ENCODE assay signal across 8 cellular contexts in the genomic region with DNA sequence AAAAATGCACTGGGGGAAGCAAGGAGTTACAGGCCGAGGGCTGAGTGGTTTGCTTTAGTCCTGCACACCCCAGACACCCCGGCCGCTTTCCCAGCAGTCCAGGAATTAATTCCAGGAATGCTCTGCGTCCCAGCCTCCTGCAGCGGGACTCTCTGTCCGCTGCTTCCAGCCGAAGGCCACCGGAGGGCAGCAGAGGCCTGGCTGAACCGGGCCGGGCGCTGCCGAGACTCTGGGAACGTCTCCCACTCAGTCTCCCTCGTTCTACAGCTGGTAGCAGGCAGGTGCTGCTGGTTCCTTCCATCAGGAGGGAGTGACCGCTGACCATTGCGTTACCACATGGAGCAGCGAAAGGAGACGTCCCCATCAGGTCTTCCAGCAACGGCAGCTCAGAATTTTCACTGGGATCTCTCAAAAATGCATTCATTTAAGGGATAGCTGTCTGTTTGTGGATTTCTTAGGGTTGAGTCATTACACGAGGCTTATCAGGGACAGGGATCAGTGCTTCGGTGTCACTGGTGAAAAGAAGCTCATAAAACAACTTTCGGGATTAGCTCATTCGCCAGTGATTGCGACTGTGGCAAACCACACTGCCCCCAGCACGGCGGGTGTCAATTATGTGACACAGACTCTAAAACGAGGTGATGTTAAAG. TPM values are rescaled to one million over a fixed set of nuclear protein-coding genes. Genes with fewer than 3 reads are reported as not detected.
DNase-seq lines count a peak whose midpoint lies in the region; ATAC-seq, FAIRE-seq and TF ChIP-seq lines count a peak whose summit lies in the region.

No MANE protein-coding gene starts in this region.

- TF ChIP-seq CTCF in A549 (IDR thresholded peaks at IDR 0.05) = peak; percentile 93

- no peak overlapping the region for H3K27ac Mint-ChIP-seq in activated CD4-positive, alpha-beta memory T cell treated with anti-CD3 and anti-CD28 coated beads, Interleukin-2, amount 10 ng/mL, durations not matched to agents 7 days and 5 days

- CTCF ChIA-PET in A549 (lab: Yijun Ruan, JAX) = interaction anchor here (0.5 to 10.7 kb wide), 70 partner anchors 9 to 1685 kb away, joined by 3 to 127 read pairs (median 4); a partner anchor contains a TSS
- CTCF ChIA-PET in activated CD4-positive, alpha-beta memory T cell treated with anti-CD3 and anti-CD28 coated beads, Interleukin-2, amount 10 ng/mL, durations not matched to agents 7 days and 5 days (lab: Charles Lee) = interaction anchor here (0.5 to 1.5 kb wide), 22 partner anchors 9 to 1618 kb away, joined by 3 to 8 read pairs (median 4); a partner anchor contains a TSS

- peaks cover 85% of the 10 kb centered on the region for H3K27me3 Mint-ChIP-seq in activated CD4-positive, alpha-beta memory T cell treated with anti-CD3 and anti-CD28 coated beads, Interleukin-2, amount 10 ng/mL, durations not matched to agents 7 days and 5 days

- no peak; a peak in 1 of 5 replicates for TF ChIP-seq EP300 in A549 (IDR thresholded peaks at IDR 0.05)

- peak; percentile 96 to 99 for TF ChIP-seq RAD21 in A549 (conservative IDR thresholded peaks at IDR 0.05 in 1 of 2, IDR thresholded peaks at IDR 0.05 in 1 of 2)

- H3K4me3 Mint-ChIP-seq in activated CD4-positive, alpha-beta memory T cell treated with anti-CD3 and anti-CD28 coated beads, Interleukin-2, amount 10 ng/mL, durations not matched to agents 7 days and 5 days = peak overlapping the region; percentile 15

- WGBS in A549 (ENCODE audit: missing lambda C conversion rate) = 7% methylated on average over 17 of the region's 27 CpGs

- FAIRE-seq in A549 (lab: Jason Lieb, UNC) = peak; percentile 80

- POLR2A ChIA-PET in A549 (lab: Yijun Ruan, JAX) = interaction anchor here (0.5 to 1.5 kb wide), 6 partner anchors 25 to 1589 kb away, joined by 3 to 14 read pairs (median 4); a partner anchor contains a TSS
- POLR2A ChIA-PET in activated CD4-positive, alpha-beta memory T cell treated with anti-CD3 and anti-CD28 coated beads, Interleukin-2, amount 10 ng/mL, durations not matched to agents 7 days and 5 days (lab: Charles Lee) = interaction anchor here (0.6 to 1.9 kb wide), 14 partner anchors 8 to 1569 kb away, joined by 3 to 11 read pairs (median 4); a partner anchor contains a TSS

- H3K4me1 Mint-ChIP-seq in activated CD4-positive, alpha-beta memory T cell treated with anti-CD3 and anti-CD28 coated beads, Interleukin-2, amount 10 ng/mL, durations not matched to agents 7 days and 5 days = peaks cover 23% of the 10 kb centered on the region

- peaks cover 18% of the 10 kb centered on the region for H3K4me1 ChIP-seq in A549

- H3K9me3 ChIP-seq in A549 = no peaks in the 10 kb centered on the region

- TF ChIP-seq POLR2A in A549 (IDR thresholded peaks at IDR 0.05; ENCODE audit: low read length) = no peak

- peak overlapping the region; percentile 66 to 80 for H3K27ac ChIP-seq in A549

- ATAC-seq in A549 = peak; percentile 96 to 98
- ATAC-seq in GM18858 (IDR thresholded peaks at IDR 0.05; ENCODE audit: unreplicated experiment) = peak; percentile 78
- peak; percentile 81 for ATAC-seq in HG03342 (IDR thresholded peaks at IDR 0.05; ENCODE audit: unreplicated experiment)

- H3K36me3 Mint-ChIP-seq in activated CD4-positive, alpha-beta memory T cell treated with anti-CD3 and anti-CD28 coated beads, Interleukin-2, amount 10 ng/mL, durations not matched to agents 7 days and 5 days (ENCODE audit: low read depth) = no peaks in the 10 kb centered on the region

- H3K4me3 ChIP-seq in A549 = peak overlapping the region; percentile 28; the same call in 2 of the 3 replicates

- peak; percentile 78 to 92 for DNase-seq in A549 (ENCODE audit: low read depth in 1 of 2, low spot score in 1 of 2)
- DNase-seq in NCI-H748 (lab: John Stamatoyannopoulos, UW; ENCODE audit: unreplicated experiment) = peak; percentile 85
- peak; percentile 90 for DNase-seq in activated CD4-positive, alpha-beta memory T cell treated with anti-CD3 and anti-CD28 coated beads, Interleukin-2, amount 10 ng/mL, durations not matched to agents 7 days and 5 days
- peak; percentile 43 for DNase-seq in effector CD4-positive, alpha-beta T cell
- peak; percentile 93 for DNase-seq in mesenteric fat pad (ENCODE audit: low spot score)
- peak; percentile 60 for DNase-seq in stimulated activated CD8-positive, alpha-beta memory T cell treated with anti-CD3 and anti-CD28 coated beads, Interleukin-12 subunit alpha, Interleukin-12 subunit beta, amount 100 ng/mL, for 24 hours (ENCODE audit: extremely low read depth)

- H3K9me3 Mint-ChIP-seq in activated CD4-positive, alpha-beta memory T cell treated with anti-CD3 and anti-CD28 coated beads, Interleukin-2, amount 10 ng/mL, durations not matched to agents 7 days and 5 days = no peaks in the 10 kb centered on the region

- peak overlapping the region; percentile 81 for H3K4me2 ChIP-seq in A549

TF ChIP-seq in A549, 52 proteins besides CTCF, POLR2A, EP300 and RAD21 (continues in another document):
- TF ChIP-seq ZFP36 (IDR thresholded peaks at IDR 0.05; ENCODE audit: borderline replicate concordance, partially characterized antibody) (no peak), CBX8 (IDR thresholded peaks at IDR 0.05) (no peak), JUN (IDR thresholded peaks at IDR 0.05) (no peak), PHF8 (IDR thresholded peaks at IDR 0.05; ENCODE audit: borderline replicate concordance, low read depth) (no peak), HEYL (CRISPR knock-in tag; IDR thresholded peaks at IDR 0.05) (no peak), ZSCAN20 (CRISPR knock-in tag; IDR thresholded peaks at IDR 0.05) (no peak), FOSL2 (IDR thresholded peaks at IDR 0.05) (no peak), FOSL2 (CRISPR knock-in tag; IDR thresholded peaks at IDR 0.05) (peak; percentile 28), HOXB13 (CRISPR knock-in tag; IDR thresholded peaks at IDR 0.05; ENCODE audit: low read depth) (no peak), SMC3 (IDR thresholded peaks at IDR 0.05) (peak; percentile 93), CHD2 (IDR thresholded peaks at IDR 0.05; ENCODE audit: low read length, partially characterized antibody) (no peak), FOXS1 (CRISPR knock-in tag; IDR thresholded peaks at IDR 0.05) (no peak), MYC (IDR thresholded peaks at IDR 0.05; ENCODE audit: borderline replicate concordance, low read length) (no peak), TP53 (CRISPR knock-in tag; IDR thresholded peaks at IDR 0.05) (no peak), TFCP2L1 (CRISPR knock-in tag; IDR thresholded peaks at IDR 0.05) (no peak), NPAS2 (CRISPR knock-in tag; IDR thresholded peaks at IDR 0.05; ENCODE audit: borderline replicate concordance) (no peak), GATA3 (IDR thresholded peaks at IDR 0.05; ENCODE audit: borderline replicate concordance) (peak; percentile 86; the same call in 1 of the 2 replicates), CEBPB (IDR thresholded peaks at IDR 0.05) (no peak), ZC3H11A (IDR thresholded peaks at IDR 0.05) (no peak), SREBF2 (IDR thresholded peaks at IDR 0.05) (no peak), RARB (CRISPR knock-in tag; IDR thresholded peaks at IDR 0.05) (no peak), HOXB5 (CRISPR knock-in tag; IDR thresholded peaks at IDR 0.05) (no peak), HDAC2 (IDR thresholded peaks at IDR 0.05) (no peak)
- TF ChIP-seq, protein P1, sequence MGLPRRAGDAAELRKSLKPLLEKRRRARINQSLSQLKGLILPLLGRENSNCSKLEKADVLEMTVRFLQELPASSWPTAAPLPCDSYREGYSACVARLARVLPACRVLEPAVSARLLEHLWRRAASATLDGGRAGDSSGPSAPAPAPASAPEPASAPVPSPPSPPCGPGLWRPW (IDR thresholded peaks at IDR 0.05) = no peak
- TF ChIP-seq, protein P2, sequence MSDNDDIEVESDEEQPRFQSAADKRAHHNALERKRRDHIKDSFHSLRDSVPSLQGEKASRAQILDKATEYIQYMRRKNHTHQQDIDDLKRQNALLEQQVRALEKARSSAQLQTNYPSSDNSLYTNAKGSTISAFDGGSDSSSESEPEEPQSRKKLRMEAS (IDR thresholded peaks at IDR 0.05) = peak; percentile 71
- TF ChIP-seq, protein P3, sequence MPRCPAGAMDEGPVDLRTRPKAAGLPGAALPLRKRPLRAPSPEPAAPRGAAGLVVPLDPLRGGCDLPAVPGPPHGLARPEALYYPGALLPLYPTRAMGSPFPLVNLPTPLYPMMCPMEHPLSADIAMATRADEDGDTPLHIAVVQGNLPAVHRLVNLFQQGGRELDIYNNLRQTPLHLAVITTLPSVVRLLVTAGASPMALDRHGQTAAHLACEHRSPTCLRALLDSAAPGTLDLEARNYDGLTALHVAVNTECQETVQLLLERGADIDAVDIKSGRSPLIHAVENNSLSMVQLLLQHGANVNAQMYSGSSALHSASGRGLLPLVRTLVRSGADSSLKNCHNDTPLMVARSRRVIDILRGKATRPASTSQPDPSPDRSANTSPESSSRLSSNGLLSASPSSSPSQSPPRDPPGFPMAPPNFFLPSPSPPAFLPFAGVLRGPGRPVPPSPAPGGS (IDR thresholded peaks at IDR 0.05) = no peak
- TF ChIP-seq, protein P4, sequence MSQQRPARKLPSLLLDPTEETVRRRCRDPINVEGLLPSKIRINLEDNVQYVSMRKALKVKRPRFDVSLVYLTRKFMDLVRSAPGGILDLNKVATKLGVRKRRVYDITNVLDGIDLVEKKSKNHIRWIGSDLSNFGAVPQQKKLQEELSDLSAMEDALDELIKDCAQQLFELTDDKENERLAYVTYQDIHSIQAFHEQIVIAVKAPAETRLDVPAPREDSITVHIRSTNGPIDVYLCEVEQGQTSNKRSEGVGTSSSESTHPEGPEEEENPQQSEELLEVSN (IDR thresholded peaks at IDR 0.05; ENCODE audit: borderline replicate concordance, low read depth) = peak; percentile 64; the same call in 1 of the 2 replicates

RNA-seq across cellular contexts. Expression of a gene that starts 24.9 kb away (rescaled TPM):
- polyA plus RNA-seq in A549 (2011; rRNA removed) = 45.9 and 62.3 TPM in 2 replicates
- 59.8 and 62.4 TPM in 2 replicates for polyA plus RNA-seq in A549 (2012; cell fraction: cytosol; rRNA removed)
- polyA plus RNA-seq in A549 (2012; cell fraction: nucleus; rRNA removed) = 123 and 130 TPM in 2 replicates
- polyA plus RNA-seq in A549 (2017; fragmentation: RNase III; extraction: RNeasy Plus Mini Kit Qiagen cat#74134 plus additional on column Dnase treatment) = 64.0 to 72.0 TPM (median 64.5 TPM) in 3 replicates
- polyA minus RNA-seq in A549 (2011; rRNA and poly(A)+ RNA removed) = 62.6 and 68.0 TPM in 2 replicates
- total RNA-seq in activated CD4-positive, alpha-beta memory T cell treated with anti-CD3 and anti-CD28 coated beads, Interleukin-2, amount 10 ng/mL, durations not matched to agents 7 days and 5 days = 10 to 100 TPM; 53.7 to 56.7 TPM
- 110 TPM for total RNA-seq in mesenteric fat pad

Comparison
In these comparisons a context has a peak if more than half of its experiments do, and no peak if none do; other contexts are left out.
1. Peak in every context shown above with its lines: DNase-seq, ATAC-seq, H3K4me3 ChIP-seq and H3K27ac ChIP-seq.
2. DNase-seq: peak in every context shown above with its lines; median percentile 93 in mesenteric fat pad; 90 in activated CD4-positive, alpha-beta memory T cell treated with anti-CD3 and anti-CD28 coated beads, Interleukin-2, amount 10 ng/mL, durations not matched to agents 7 days and 5 days; 85 in A549; 85 in NCI-H748; 60 in stimulated activated CD8-positive, alpha-beta memory T cell treated with anti-CD3 and anti-CD28 coated beads, Interleukin-12 subunit alpha, Interleukin-12 subunit beta, amount 100 ng/mL, for 24 hours; 43 in effector CD4-positive, alpha-beta T cell.